ENCODE assay signal across 20 cellular contexts in genomic region chr4:140863187-140863586, GRCh38.
DNase-seq lines count a peak whose midpoint lies in the region; ATAC-seq and TF ChIP-seq lines count a peak whose summit lies in the region.
"Had no signal": no experiment of that assay in that cellular context is flagged by ENCODE, and none has a peak within 500 bp of the region (broad histone marks: within the 10 kb centered on the region; RNA-seq: fewer than 3 reads in every experiment).

No MANE protein-coding gene starts in this region.

- no peaks in the 10 kb centered on the region for H3K36me3 ChIP-seq in OCI-LY7 (ENCODE audit: insufficient read depth, low read length)
- no peaks in the 10 kb centered on the region for H3K36me3 ChIP-seq in upper lobe of right lung
- H3K36me3 ChIP-seq: Peyer's patch had no signal

- H3K9me3 Mint-ChIP-seq in activated naive CD8-positive, alpha-beta T cell treated with anti-CD3 and anti-CD28 coated beads for 36 hours: no peaks in the 10 kb centered on the region
- H3K9me3 Mint-ChIP-seq in activated naive CD8-positive, alpha-beta T cell treated with anti-CD3 and anti-CD28 coated beads, Interleukin-2, amount 50 U/mL, for 24 hours: no peaks in the 10 kb centered on the region
- H3K9me3 Mint-ChIP-seq in central memory CD8-positive, alpha-beta T cell: no peaks in the 10 kb centered on the region

- H2AFZ ChIP-seq in OCI-LY7 (ENCODE audit: low read length): peak overlapping the region; percentile 17; the same call in 1 of the 2 replicates
- H2AFZ ChIP-seq: GM23248 had no signal

- H3K79me2 ChIP-seq in OCI-LY7 (ENCODE audit: insufficient read depth, low read depth, low read length): no peaks in the 10 kb centered on the region

- H3K27ac Mint-ChIP-seq in activated naive CD8-positive, alpha-beta T cell treated with anti-CD3 and anti-CD28 coated beads for 36 hours: peak overlapping the region; percentile 40
- H3K27ac Mint-ChIP-seq in activated naive CD8-positive, alpha-beta T cell treated with anti-CD3 and anti-CD28 coated beads, Interleukin-2, amount 50 U/mL, for 24 hours: no peak overlapping the region
- H3K27ac Mint-ChIP-seq in central memory CD8-positive, alpha-beta T cell (ENCODE audit: low read depth): no peak overlapping the region

- TF ChIP-seq CTCF in OCI-LY7 (conservative IDR thresholded peaks at IDR 0.05; ENCODE audit: low read length): no peak
- no peak for TF ChIP-seq CTCF in upper lobe of right lung (IDR thresholded peaks at IDR 0.05)

- no peak for ATAC-seq in activated naive CD8-positive, alpha-beta T cell treated with anti-CD3 and anti-CD28 coated beads, Interleukin-2, amount 50 U/mL, for 24 hours
- no peak for ATAC-seq in central memory CD8-positive, alpha-beta T cell (replicated peaks; ENCODE audit: extremely low read depth, poor library complexity, severe bottlenecking)
- ATAC-seq in upper lobe of right lung: peak; percentile 44
- ATAC-seq: A549 had no signal

- H3K4me3 Mint-ChIP-seq in activated naive CD8-positive, alpha-beta T cell treated with anti-CD3 and anti-CD28 coated beads for 36 hours: no peak overlapping the region
- no peak overlapping the region for H3K4me3 Mint-ChIP-seq in activated naive CD8-positive, alpha-beta T cell treated with anti-CD3 and anti-CD28 coated beads, Interleukin-2, amount 50 U/mL, for 24 hours
- H3K4me3 Mint-ChIP-seq in central memory CD8-positive, alpha-beta T cell: peak overlapping the region; percentile 46

- intact Hi-C loops in OCI-LY7 (cut with micrococcal nuclease; ENCODE audit: unreplicated experiment) (no loop called here), upper lobe of right lung (cut with DNase I) (loop anchor here (5.0 kb wide), 1 partner anchor 269 kb away; the partner anchor contains the start of gene RNF150)

- DNase-seq in activated naive CD8-positive, alpha-beta T cell treated with anti-CD3 and anti-CD28 coated beads for 36 hours: no peak
- no peak for DNase-seq in activated naive CD8-positive, alpha-beta T cell treated with anti-CD3 and anti-CD28 coated beads, Interleukin-2, amount 50 U/mL, for 24 hours
- DNase-seq in OCI-LY7 (ENCODE audit: low spot score) (no peak), upper lobe of right lung (no peak), hypothalamus (lab: John Stamatoyannopoulos, UW) (no peak), GF-D8 (lab: John Stamatoyannopoulos, UW) (no peak), NCI-H69 (lab: John Stamatoyannopoulos, UW) (no peak)
- DNase-seq in central memory CD8-positive, alpha-beta T cell (ENCODE audit: low spot score in 2 of 2): no peak
- DNase-seq: Caco-2; DMS53; GM23248; HCEC 1CT; IMR-90; Kasumi-1; NCI-H1417; NCI-H187 treated with DMSO at 0.1 percent for 48 hours; NCI-H526 treated with DMSO at 0.1 percent for 48 hours; NK-92 treated with Interleukin-12 subunit alpha and Interleukin-12 subunit beta, amount 100 ng/mL, for 24 hours; Peyer's patch had no signal

- no peaks in the 10 kb centered on the region for H3K27me3 ChIP-seq in upper lobe of right lung
- H3K27me3 ChIP-seq: Peyer's patch had no signal

- H3K9me3 ChIP-seq in OCI-LY7 (ENCODE audit: low read length): no peaks in the 10 kb centered on the region
- no peaks in the 10 kb centered on the region for H3K9me3 ChIP-seq in upper lobe of right lung
- H3K9me3 ChIP-seq: A549, Caco-2, Peyer's patch had no signal

- H3K9me2 ChIP-seq in OCI-LY7 (ENCODE audit: insufficient read depth, low read length): no peaks in the 10 kb centered on the region

- peak overlapping the region; percentile 39; the same call in 1 of the 2 replicates for H3K4me2 ChIP-seq in OCI-LY7 (ENCODE audit: low read length)
- H3K4me2 ChIP-seq: A549 had no signal

- H3K27ac ChIP-seq in OCI-LY7 (ENCODE audit: low read depth, low read length, poor library complexity, severe bottlenecking) (no peak overlapping the region), upper lobe of right lung (no peak overlapping the region)
- H3K27ac ChIP-seq: A549, GM23248, Peyer's patch had no signal

- no peaks in the 10 kb centered on the region for H3K4me1 Mint-ChIP-seq in activated naive CD8-positive, alpha-beta T cell treated with anti-CD3 and anti-CD28 coated beads for 36 hours
- H3K4me1 Mint-ChIP-seq in activated naive CD8-positive, alpha-beta T cell treated with anti-CD3 and anti-CD28 coated beads, Interleukin-2, amount 50 U/mL, for 24 hours: no peaks in the 10 kb centered on the region
- H3K4me1 Mint-ChIP-seq in central memory CD8-positive, alpha-beta T cell: peaks cover 14% of the 10 kb centered on the region

- CTCF ChIA-PET in OCI-LY7 (lab: Charles Lee; ENCODE audit: unreplicated experiment): no interaction called here

- H3K4me1 ChIP-seq in OCI-LY7 (ENCODE audit: insufficient read depth, low read length, poor library complexity, severe bottlenecking) (peaks cover 13% of the 10 kb centered on the region), upper lobe of right lung (no peaks in the 10 kb centered on the region)
- H3K4me1 ChIP-seq: A549, Caco-2, Peyer's patch had no signal

- H3K4me3 ChIP-seq in OCI-LY7 (ENCODE audit: low read depth, low read length, poor library complexity, severe bottlenecking) (no peak overlapping the region), upper lobe of right lung (no peak overlapping the region)
- H3K4me3 ChIP-seq: A549, GM23248, Peyer's patch had no signal

- H3K36me3 Mint-ChIP-seq in activated naive CD8-positive, alpha-beta T cell treated with anti-CD3 and anti-CD28 coated beads for 36 hours: no peaks in the 10 kb centered on the region
- no peaks in the 10 kb centered on the region for H3K36me3 Mint-ChIP-seq in activated naive CD8-positive, alpha-beta T cell treated with anti-CD3 and anti-CD28 coated beads, Interleukin-2, amount 50 U/mL, for 24 hours (ENCODE audit: low read depth)
- no peaks in the 10 kb centered on the region for H3K36me3 Mint-ChIP-seq in central memory CD8-positive, alpha-beta T cell (ENCODE audit: insufficient read depth)

- POLR2A ChIA-PET in OCI-LY7 (lab: Charles Lee): no interaction called here

- no peaks in the 10 kb centered on the region for H4K20me1 ChIP-seq in OCI-LY7 (ENCODE audit: insufficient read depth, low read length)

- H3K27me3 Mint-ChIP-seq in activated naive CD8-positive, alpha-beta T cell treated with anti-CD3 and anti-CD28 coated beads for 36 hours: peaks cover 7% of the 10 kb centered on the region
- peaks cover 7% of the 10 kb centered on the region for H3K27me3 Mint-ChIP-seq in activated naive CD8-positive, alpha-beta T cell treated with anti-CD3 and anti-CD28 coated beads, Interleukin-2, amount 50 U/mL, for 24 hours
- peaks cover 37% of the 10 kb centered on the region for H3K27me3 Mint-ChIP-seq in central memory CD8-positive, alpha-beta T cell

- BruUV-seq in OCI-LY7 (replicated peaks; lab: Mats Ljungman, UMichigan): no TSS peak
